Comparison of ENCODE assay signal across 1 cellular context in genomic region chr3:57130426-57131209, GRCh38.
TF ChIP-seq lines count a peak whose summit lies in the region.

No MANE protein-coding gene starts in this region.

TF ChIP-seq in H1, 55 proteins besides CTCF, POLR2A, EP300 and RAD21 (continued from another document):
- TF ChIP-seq HDAC6 (IDR thresholded peaks at IDR 0.05; ENCODE audit: low read depth, low read length) = no peak
- TF ChIP-seq EGR1 (IDR thresholded peaks at IDR 0.05; ENCODE audit: borderline replicate concordance, low read depth, low read length) = peak; percentile 93
- no peak for TF ChIP-seq CBX5 (IDR thresholded peaks at IDR 0.05; ENCODE audit: low read depth, low read length)
- no peak for TF ChIP-seq SP2 (IDR thresholded peaks at IDR 0.05; ENCODE audit: low read length)
- no peak for TF ChIP-seq SRF (IDR thresholded peaks at IDR 0.05; ENCODE audit: low read depth, low read length)
- TF ChIP-seq E2F6 (IDR thresholded peaks at IDR 0.05) = peak; percentile 66; the same call in 1 of the 2 replicates
- no peak for TF ChIP-seq KDM5A (IDR thresholded peaks at IDR 0.05; ENCODE audit: low read length)
- TF ChIP-seq SIX5 (IDR thresholded peaks at IDR 0.05; ENCODE audit: low read depth, low read length) = no peak
- TF ChIP-seq JUND (IDR thresholded peaks at IDR 0.05; ENCODE audit: low read length) = no peak; the same call in 1 of the 2 replicates
- TF ChIP-seq USF2 (IDR thresholded peaks at IDR 0.05; ENCODE audit: low read length) = no peak
- no peak for TF ChIP-seq BRCA1 (IDR thresholded peaks at IDR 0.05; ENCODE audit: low read depth, low read length)
- peak; percentile 65 for TF ChIP-seq CHD7 (IDR thresholded peaks at IDR 0.05; ENCODE audit: insufficient replicate concordance, low read length)
- TF ChIP-seq CHD1 (IDR thresholded peaks at IDR 0.05; ENCODE audit: low read depth, low read length) = no peak
- peak; percentile 81 for TF ChIP-seq KDM1A (IDR thresholded peaks at IDR 0.05; ENCODE audit: borderline replicate concordance, low read length)
- TF ChIP-seq SP4 (IDR thresholded peaks at IDR 0.05; ENCODE audit: low read length) = no peak
- TF ChIP-seq PHF8 (conservative IDR thresholded peaks at IDR 0.05; ENCODE audit: low read depth, low read length) = no peak
- no peak for TF ChIP-seq KDM4A (IDR thresholded peaks at IDR 0.05; ENCODE audit: low read depth, low read length, severe bottlenecking)
- TF ChIP-seq TAF7 (optimal IDR thresholded peaks at IDR 0.05; ENCODE audit: borderline replicate concordance, low read depth, low read length) = no peak
- no peak for TF ChIP-seq RFX5 (IDR thresholded peaks at IDR 0.05; ENCODE audit: borderline replicate concordance, low read depth, low read length)
- peak; percentile 86 for TF ChIP-seq CTBP2 (IDR thresholded peaks at IDR 0.05; ENCODE audit: borderline replicate concordance, insufficient read depth, insufficient read length, low read length)
- no peak for TF ChIP-seq SUZ12 (IDR thresholded peaks at IDR 0.05; ENCODE audit: low read length)
- no peak for TF ChIP-seq EZH2 (IDR thresholded peaks at IDR 0.05; ENCODE audit: low read depth, low read length, severe bottlenecking)
- TF ChIP-seq ASH2L (IDR thresholded peaks at IDR 0.05; ENCODE audit: low read length) = peak; percentile 92
- TF ChIP-seq ATF3 (IDR thresholded peaks at IDR 0.05; ENCODE audit: insufficient read depth, low read depth, low read length) = no peak
- no peak for TF ChIP-seq SAP30 (IDR thresholded peaks at IDR 0.05; ENCODE audit: insufficient read depth, insufficient replicate concordance, low read length)
- peak; percentile 69; the same call in 1 of the 2 replicates for TF ChIP-seq YY1 (IDR thresholded peaks at IDR 0.05; ENCODE audit: low read depth, low read length)
- TF ChIP-seq ATF2 (IDR thresholded peaks at IDR 0.05; ENCODE audit: low read length) = peak; percentile 69; the same call in 1 of the 2 replicates
- TF ChIP-seq RXRA (IDR thresholded peaks at IDR 0.05; ENCODE audit: insufficient read depth, low read depth, low read length) = peak; percentile 85; the same call in 1 of the 2 replicates
- no peak for TF ChIP-seq SIRT6 (IDR thresholded peaks at IDR 0.05; ENCODE audit: low read length)
- TF ChIP-seq CHD2 (IDR thresholded peaks at IDR 0.05; ENCODE audit: low read length) = peak; percentile 65; the same call in 1 of the 2 replicates
- peak; percentile 51; the same call in 1 of the 2 replicates for TF ChIP-seq POLR2AphosphoS5 (IDR thresholded peaks at IDR 0.05; ENCODE audit: low read depth, low read length)
- no peak for TF ChIP-seq MAFK (IDR thresholded peaks at IDR 0.05; ENCODE audit: low read depth, low read length)
- TF ChIP-seq SIN3A (conservative IDR thresholded peaks at IDR 0.05 in 1 of 2, IDR thresholded peaks at IDR 0.05 in 1 of 2; ENCODE audit: low read depth in 1 of 2, low read length in 2 of 2) = peak; percentile 63 to 72; a peak in 2 of 4 replicates
- no peak for TF ChIP-seq RNF2 (IDR thresholded peaks at IDR 0.05; ENCODE audit: borderline replicate concordance, low read depth, low read length, missing control alignments, poor library complexity, severe bottlenecking)
- TF ChIP-seq HDAC2 (IDR thresholded peaks at IDR 0.05; ENCODE audit: borderline replicate concordance in 1 of 2, low read depth in 2 of 2, low read length in 2 of 2) = peak; percentile 72 to 74; a peak in 1 of 4 replicates
- TF ChIP-seq RBBP5 (IDR thresholded peaks at IDR 0.05; ENCODE audit: borderline replicate concordance, low read depth, low read length) = peak; percentile 98
- TF ChIP-seq CREB1 (IDR thresholded peaks at IDR 0.05) = peak; percentile 55; the same call in 1 of the 2 replicates
- TF ChIP-seq BCL11A (IDR thresholded peaks at IDR 0.05; ENCODE audit: low read depth in 2 of 2, low read length in 2 of 2) = peak in 1 of 2 experiments; percentile 7
- peak; percentile 85 for TF ChIP-seq SP1 (IDR thresholded peaks at IDR 0.05; ENCODE audit: low read depth, low read length)
- TF ChIP-seq CBX8 (IDR thresholded peaks at IDR 0.05; ENCODE audit: borderline replicate concordance, low read depth, low read length) = no peak
- no peak for TF ChIP-seq POU5F1 (IDR thresholded peaks at IDR 0.05; ENCODE audit: low read depth, low read length)
- TF ChIP-seq MAX (IDR thresholded peaks at IDR 0.05) = peak; percentile 78
- TF ChIP-seq NRF1 (IDR thresholded peaks at IDR 0.05; ENCODE audit: low read depth, low read length) = no peak
- no peak for TF ChIP-seq GTF2F1 (IDR thresholded peaks at IDR 0.05; ENCODE audit: borderline replicate concordance, low read depth, low read length)
- TF ChIP-seq BACH1 (IDR thresholded peaks at IDR 0.05; ENCODE audit: low read length) = no peak
- TF ChIP-seq TCF12 (IDR thresholded peaks at IDR 0.05; ENCODE audit: low read depth, low read length) = peak; percentile 100
- peak; percentile 25; the same call in 1 of the 2 replicates for TF ChIP-seq TEAD4 (IDR thresholded peaks at IDR 0.05; ENCODE audit: low read depth, low read length)
- TF ChIP-seq GABPA (IDR thresholded peaks at IDR 0.05; ENCODE audit: borderline replicate concordance, insufficient read depth, low read length) = 0 out of 2 replicates have a peak, but pooled peaks have one; percentile 13
- 0 out of 2 replicates have a peak, but pooled peaks have one; percentile 2 for TF ChIP-seq JUN (IDR thresholded peaks at IDR 0.05; ENCODE audit: low read depth, low read length)
- TF ChIP-seq TBP (IDR thresholded peaks at IDR 0.05; ENCODE audit: low read depth, low read length) = peak; percentile 57
- no peak for TF ChIP-seq ZNF274 (IDR thresholded peaks at IDR 0.05; ENCODE audit: borderline replicate concordance, extremely low read depth, low read length)
- TF ChIP-seq NANOG (IDR thresholded peaks at IDR 0.05; ENCODE audit: insufficient read depth, low read depth, low read length, poor library complexity, severe bottlenecking) = peak; percentile 96
- peak; percentile 77 for TF ChIP-seq TAF1 (IDR thresholded peaks at IDR 0.05; ENCODE audit: low read depth, low read length)
- no peak for TF ChIP-seq FOSL1 (IDR thresholded peaks at IDR 0.05; ENCODE audit: insufficient read depth, low read depth, low read length)
